8 cellular contexts compared by ENCODE assay signal in genomic region chr14:45133683-45134050, GRCh38. TPM values are rescaled to one million over a fixed set of nuclear protein-coding genes. Genes with fewer than 3 reads are reported as not detected.
DNase-seq lines count a peak whose midpoint lies in the region; ATAC-seq, FAIRE-seq and TF ChIP-seq lines count a peak whose summit lies in the region.

No MANE protein-coding gene starts in this region.

- H3K4me3 ChIP-seq in brain microvascular endothelial cell (ENCODE audit: low read depth, low read length) (peak overlapping the region; percentile 83), lower leg skin (ENCODE audit: low read depth, poor library complexity, severe bottlenecking) (peak overlapping the region; percentile 74), tibial nerve (peak overlapping the region; percentile 64 to 80 (median 78))

- H3K4me3 Mint-ChIP-seq in activated CD4-positive, alpha-beta T cell treated with anti-CD3 and anti-CD28 coated beads, Interleukin-2, amount 10 ng/mL, durations not matched to agents 7 days and 5 days, result peak overlapping the region; percentile 94

- TF ChIP-seq EP300 in tibial nerve (IDR thresholded peaks at IDR 0.05), result no peak

- peaks cover 7% of the 10 kb centered on the region for H3K36me3 Mint-ChIP-seq in activated CD4-positive, alpha-beta T cell treated with anti-CD3 and anti-CD28 coated beads, Interleukin-2, amount 10 ng/mL, durations not matched to agents 7 days and 5 days (ENCODE audit: low read depth)

- H3K27ac ChIP-seq in brain microvascular endothelial cell, result peak overlapping the region; percentile 84
- H3K27ac ChIP-seq in tibial nerve, result peak overlapping the region; percentile 77 to 93 (median 88)

- H3K27me3 ChIP-seq in brain microvascular endothelial cell (replicated peaks) (no peaks in the 10 kb centered on the region), tibial nerve (no peaks in the 10 kb centered on the region)

- no peaks in the 10 kb centered on the region for H3K36me3 ChIP-seq in brain microvascular endothelial cell (replicated peaks)
- H3K36me3 ChIP-seq in tibial nerve, result no peaks in the 10 kb centered on the region

- TF ChIP-seq CTCF in brain microvascular endothelial cell (IDR thresholded peaks at IDR 0.05; ENCODE audit: low read depth, low read length, missing control alignments) (no peak), lower leg skin (IDR thresholded peaks at IDR 0.05) (no peak), tibial nerve (IDR thresholded peaks at IDR 0.05) (no peak), D721Med (IDR thresholded peaks at IDR 0.05; ENCODE audit: insufficient read depth, missing control alignments) (no peak), GM13977 (IDR thresholded peaks at IDR 0.05; ENCODE audit: extremely low read depth, insufficient read depth, missing control alignments) (no peak)

- POLR2A ChIA-PET in activated CD4-positive, alpha-beta T cell treated with anti-CD3 and anti-CD28 coated beads, Interleukin-2, amount 10 ng/mL, durations not matched to agents 7 days and 5 days (lab: Charles Lee), result no interaction called here

- no peak for DNase-seq in activated CD4-positive, alpha-beta T cell treated with anti-CD3 and anti-CD28 coated beads, Interleukin-2, amount 10 ng/mL, durations not matched to agents 7 days and 5 days
- DNase-seq in activated CD4-positive, alpha-beta T cell treated with anti-CD3 and anti-CD28 coated beads, Interleukin-2, amount 50 U/mL, for 4 hours, result no peak
- DNase-seq in brain microvascular endothelial cell, result no peak
- DNase-seq in lower leg skin (ENCODE audit: low spot score in 2 of 2), result no peak
- DNase-seq in tibial nerve (ENCODE audit: low spot score in 2 of 2), result no peak
- DNase-seq in D721Med (ENCODE audit: insufficient read length, low spot score), result no peak
- DNase-seq in GM13977 (ENCODE audit: low spot score), result no peak

- no peak for ATAC-seq in HG03045 (IDR thresholded peaks at IDR 0.05; ENCODE audit: unreplicated experiment)

- CTCF ChIA-PET in activated CD4-positive, alpha-beta T cell treated with anti-CD3 and anti-CD28 coated beads, Interleukin-2, amount 10 ng/mL, durations not matched to agents 7 days and 5 days (lab: Charles Lee), result interaction anchor here (0.5 to 1.2 kb wide), 2 partner anchors 10 to 120 kb away, joined by 3 to 5 read pairs; partner anchors contain the start of gene MIS18BP1

- no peak for FAIRE-seq in D721Med (lab: Jason Lieb, UNC)

- WGBS in lower leg skin, 2 donors, result 0 to 1% methylated on average over 9 of the region's 9 CpGs
- WGBS in tibial nerve, 2 donors, result 1% methylated on average over 9 of the region's 9 CpGs

- no peak for TF ChIP-seq POLR2A in lower leg skin (IDR thresholded peaks at IDR 0.05)
- TF ChIP-seq POLR2A in tibial nerve (IDR thresholded peaks at IDR 0.05), result no peak

- H3K4me1 Mint-ChIP-seq in activated CD4-positive, alpha-beta T cell treated with anti-CD3 and anti-CD28 coated beads, Interleukin-2, amount 10 ng/mL, durations not matched to agents 7 days and 5 days, result peaks cover 41% of the 10 kb centered on the region

- H3K9me3 ChIP-seq in tibial nerve, result no peaks in the 10 kb centered on the region

- intact Hi-C loops in lower leg skin (cut with DNase I; ENCODE audit: low total_unique reads), result no loop called here

- H3K27ac Mint-ChIP-seq in activated CD4-positive, alpha-beta T cell treated with anti-CD3 and anti-CD28 coated beads, Interleukin-2, amount 10 ng/mL, durations not matched to agents 7 days and 5 days, result peak overlapping the region; percentile 99

- H3K27me3 Mint-ChIP-seq in activated CD4-positive, alpha-beta T cell treated with anti-CD3 and anti-CD28 coated beads, Interleukin-2, amount 10 ng/mL, durations not matched to agents 7 days and 5 days, result no peaks in the 10 kb centered on the region

- in situ Hi-C loops in brain microvascular endothelial cell (cut with HindIII; ENCODE audit: low pct_ligation_motif_present, low sequenced_read_pairs), result no loop called here
- in situ Hi-C loops in GM13977 (cut with MboI; ENCODE audit: low pct_unique_long_range_greater_than_20kb, low sequenced_read_pairs, unreplicated experiment), result no loop called here

- no peaks in the 10 kb centered on the region for H3K9me3 Mint-ChIP-seq in activated CD4-positive, alpha-beta T cell treated with anti-CD3 and anti-CD28 coated beads, Interleukin-2, amount 10 ng/mL, durations not matched to agents 7 days and 5 days

- peaks cover 0 to 38% (median 22%) of the 10 kb centered on the region in 4 donors for H3K4me1 ChIP-seq in tibial nerve

RNA-seq across cellular contexts. Expression of gene FKBP3, which starts 0.6 kb away (rescaled TPM):
- total RNA-seq in activated CD4-positive, alpha-beta T cell treated with anti-CD3 and anti-CD28 coated beads, Interleukin-2, amount 10 ng/mL, durations not matched to agents 7 days and 5 days, result 10 to 100 TPM; 64.4 to 69.6 TPM
- total RNA-seq in lower leg skin (10 to 100 TPM; 21.0 to 23.5 (median 21.2) TPM), tibial nerve (10 to 100 TPM; 19.6 to 45.7 (median 32.7) TPM)

RNA-seq across cellular contexts. Expression of gene FANCM, which starts 2.1 kb away (rescaled TPM):
- 10 to 100 TPM; 15.6 to 16.5 TPM for total RNA-seq in activated CD4-positive, alpha-beta T cell treated with anti-CD3 and anti-CD28 coated beads, Interleukin-2, amount 10 ng/mL, durations not matched to agents 7 days and 5 days
- total RNA-seq in lower leg skin, result 1 to 10 TPM; 3.8 to 9.1 (median 6.0) TPM
- total RNA-seq in tibial nerve, result 10 to 100 TPM in 1 of 4 donors, 1 to 10 TPM in 3; 5.1 to 12.9 (median 7.7) TPM

RNA-seq across cellular contexts. Expression of gene PRPF39, which starts 49.8 kb away (rescaled TPM):
- total RNA-seq in activated CD4-positive, alpha-beta T cell treated with anti-CD3 and anti-CD28 coated beads, Interleukin-2, amount 10 ng/mL, durations not matched to agents 7 days and 5 days, result 10 to 100 TPM; 37.8 to 38.6 TPM
- 10 to 100 TPM; 32.0 to 42.6 (median 34.0) TPM for total RNA-seq in lower leg skin
- 10 to 100 TPM; 20.7 to 30.0 (median 28.4) TPM for total RNA-seq in tibial nerve
